25 cellular contexts compared by ENCODE assay signal in genomic region chr7:31595390-31595789, GRCh38.
"Had no signal": no experiment of that assay in that cellular context is flagged by ENCODE, and none has a peak within 500 bp of the region (broad histone marks: within the 10 kb centered on the region; RNA-seq: fewer than 3 reads in every experiment).

No MANE protein-coding gene starts in this region.

- H3K4me3 ChIP-seq: colonic mucosa, coronary artery, dorsolateral prefrontal cortex, esophagus muscularis mucosa, esophagus squamous epithelium, gastroesophageal sphincter, heart left ventricle, heart right ventricle, hepatocyte had no signal

- H3K4me1 ChIP-seq: colonic mucosa, esophagus muscularis mucosa, esophagus squamous epithelium, foreskin keratinocyte, gastroesophageal sphincter, heart left ventricle, heart right ventricle had no signal

- ATAC-seq: effector memory CD8-positive, alpha-beta T cell; esophagus mucosa; foreskin keratinocyte; gastroesophageal sphincter; heart left ventricle; heart right ventricle had no signal

- H3K36me3 ChIP-seq: colonic mucosa, esophagus muscularis mucosa, esophagus squamous epithelium, gastroesophageal sphincter, heart left ventricle, heart right ventricle had no signal

- H3K79me2 ChIP-seq: hepatocyte had no signal

- H3K27me3 ChIP-seq: colonic mucosa, dorsolateral prefrontal cortex, esophagus muscularis mucosa, esophagus squamous epithelium, gastroesophageal sphincter, heart left ventricle, heart right ventricle, hepatocyte had no signal

- H2AFZ ChIP-seq: hepatocyte had no signal

- H3K4me2 ChIP-seq: hepatocyte had no signal

- FAIRE-seq: endometrium, endothelial cell of umbilical vein had no signal

- H3K9me3 ChIP-seq: colonic mucosa had no signal

- H3K27ac ChIP-seq: colonic mucosa, coronary artery, dorsolateral prefrontal cortex, epithelial cell of prostate, esophagus muscularis mucosa, esophagus squamous epithelium, foreskin keratinocyte, gastroesophageal sphincter, heart left ventricle, heart right ventricle, hepatocyte had no signal

- DNase-seq: colonic mucosa; dermis blood vessel endothelial cell; dorsolateral prefrontal cortex; effector CD4-positive, alpha-beta T cell; effector CD8-positive, alpha-beta T cell; effector memory CD4-positive, alpha-beta T cell; effector memory CD8-positive, alpha-beta T cell; endodermal cell; erythroblast; esophagus squamous epithelium; foreskin fibroblast; foreskin keratinocyte; foreskin melanocyte; glutamatergic neuron; head of caudate nucleus; heart left ventricle; heart right ventricle had no signal
